1 cellular context compared by ENCODE assay signal in the genomic region with DNA sequence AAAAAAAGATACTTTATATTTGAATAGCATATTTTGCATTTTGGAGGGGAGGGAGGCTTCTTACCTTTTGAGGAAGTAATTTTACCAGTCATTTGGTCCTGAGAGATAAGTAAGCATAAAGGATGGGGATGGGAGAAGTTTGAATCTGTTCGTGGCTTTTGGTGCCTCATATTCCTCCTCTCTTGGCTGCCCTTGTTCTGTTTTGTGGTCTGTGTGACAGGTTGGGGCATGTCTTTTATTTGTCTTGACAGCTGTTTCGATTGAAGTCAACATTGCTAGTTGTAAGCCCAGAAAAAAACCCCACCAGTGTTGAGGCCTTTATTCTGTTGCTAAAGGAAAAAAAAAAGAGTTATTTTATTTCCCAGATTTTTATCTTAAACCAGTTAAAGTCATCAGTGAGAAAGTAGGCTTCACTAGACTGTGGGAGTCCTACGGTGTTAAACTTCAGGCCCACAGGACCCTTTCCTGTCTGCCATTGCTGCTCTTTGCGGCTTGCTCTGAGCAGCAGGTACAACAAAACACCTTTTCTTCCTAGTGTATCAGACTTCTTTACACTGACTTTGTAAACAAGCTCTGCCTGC.
TF ChIP-seq lines count a peak whose summit lies in the region.

No MANE protein-coding gene starts in this region.

TF ChIP-seq in GM12878, 131 proteins besides CTCF, POLR2A, EP300 and RAD21 (continued from another document and continues in another):
- TF ChIP-seq, protein P1, sequence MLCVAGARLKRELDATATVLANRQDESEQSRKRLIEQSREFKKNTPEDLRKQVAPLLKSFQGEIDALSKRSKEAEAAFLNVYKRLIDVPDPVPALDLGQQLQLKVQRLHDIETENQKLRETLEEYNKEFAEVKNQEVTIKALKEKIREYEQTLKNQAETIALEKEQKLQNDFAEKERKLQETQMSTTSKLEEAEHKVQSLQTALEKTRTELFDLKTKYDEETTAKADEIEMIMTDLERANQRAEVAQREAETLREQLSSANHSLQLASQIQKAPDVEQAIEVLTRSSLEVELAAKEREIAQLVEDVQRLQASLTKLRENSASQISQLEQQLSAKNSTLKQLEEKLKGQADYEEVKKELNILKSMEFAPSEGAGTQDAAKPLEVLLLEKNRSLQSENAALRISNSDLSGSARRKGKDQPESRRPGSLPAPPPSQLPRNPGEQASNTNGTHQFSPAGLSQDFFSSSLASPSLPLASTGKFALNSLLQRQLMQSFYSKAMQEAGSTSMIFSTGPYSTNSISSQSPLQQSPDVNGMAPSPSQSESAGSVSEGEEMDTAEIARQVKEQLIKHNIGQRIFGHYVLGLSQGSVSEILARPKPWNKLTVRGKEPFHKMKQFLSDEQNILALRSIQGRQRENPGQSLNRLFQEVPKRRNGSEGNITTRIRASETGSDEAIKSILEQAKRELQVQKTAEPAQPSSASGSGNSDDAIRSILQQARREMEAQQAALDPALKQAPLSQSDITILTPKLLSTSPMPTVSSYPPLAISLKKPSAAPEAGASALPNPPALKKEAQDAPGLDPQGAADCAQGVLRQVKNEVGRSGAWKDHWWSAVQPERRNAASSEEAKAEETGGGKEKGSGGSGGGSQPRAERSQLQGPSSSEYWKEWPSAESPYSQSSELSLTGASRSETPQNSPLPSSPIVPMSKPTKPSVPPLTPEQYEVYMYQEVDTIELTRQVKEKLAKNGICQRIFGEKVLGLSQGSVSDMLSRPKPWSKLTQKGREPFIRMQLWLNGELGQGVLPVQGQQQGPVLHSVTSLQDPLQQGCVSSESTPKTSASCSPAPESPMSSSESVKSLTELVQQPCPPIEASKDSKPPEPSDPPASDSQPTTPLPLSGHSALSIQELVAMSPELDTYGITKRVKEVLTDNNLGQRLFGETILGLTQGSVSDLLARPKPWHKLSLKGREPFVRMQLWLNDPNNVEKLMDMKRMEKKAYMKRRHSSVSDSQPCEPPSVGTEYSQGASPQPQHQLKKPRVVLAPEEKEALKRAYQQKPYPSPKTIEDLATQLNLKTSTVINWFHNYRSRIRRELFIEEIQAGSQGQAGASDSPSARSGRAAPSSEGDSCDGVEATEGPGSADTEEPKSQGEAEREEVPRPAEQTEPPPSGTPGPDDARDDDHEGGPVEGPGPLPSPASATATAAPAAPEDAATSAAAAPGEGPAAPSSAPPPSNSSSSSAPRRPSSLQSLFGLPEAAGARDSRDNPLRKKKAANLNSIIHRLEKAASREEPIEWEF (IDR thresholded peaks at IDR 0.05; ENCODE audit: insufficient replicate concordance, low read depth, low read length): peak; percentile 53
- no peak for TF ChIP-seq NR2C2 (IDR thresholded peaks at IDR 0.05; ENCODE audit: borderline replicate concordance, control insufficient read depth, insufficient read length, low read depth)
- no peak for TF ChIP-seq ZBTB11 (CRISPR knock-in tag; IDR thresholded peaks at IDR 0.05)
- TF ChIP-seq SREBF1 (IDR thresholded peaks at IDR 0.05; ENCODE audit: low read length): no peak
- TF ChIP-seq GATAD2B (conservative IDR thresholded peaks at IDR 0.05; ENCODE audit: low read depth): no peak
- TF ChIP-seq NR2C1 (IDR thresholded peaks at IDR 0.05): no peak
- peak; percentile 54; the same call in 1 of the 2 replicates for TF ChIP-seq ZBED1 (IDR thresholded peaks at IDR 0.05; ENCODE audit: borderline replicate concordance)
- TF ChIP-seq, protein P2, sequence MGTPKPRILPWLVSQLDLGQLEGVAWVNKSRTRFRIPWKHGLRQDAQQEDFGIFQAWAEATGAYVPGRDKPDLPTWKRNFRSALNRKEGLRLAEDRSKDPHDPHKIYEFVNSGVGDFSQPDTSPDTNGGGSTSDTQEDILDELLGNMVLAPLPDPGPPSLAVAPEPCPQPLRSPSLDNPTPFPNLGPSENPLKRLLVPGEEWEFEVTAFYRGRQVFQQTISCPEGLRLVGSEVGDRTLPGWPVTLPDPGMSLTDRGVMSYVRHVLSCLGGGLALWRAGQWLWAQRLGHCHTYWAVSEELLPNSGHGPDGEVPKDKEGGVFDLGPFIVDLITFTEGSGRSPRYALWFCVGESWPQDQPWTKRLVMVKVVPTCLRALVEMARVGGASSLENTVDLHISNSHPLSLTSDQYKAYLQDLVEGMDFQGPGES (IDR thresholded peaks at IDR 0.05): no peak
- no peak for TF ChIP-seq HSF1 (IDR thresholded peaks at IDR 0.05; ENCODE audit: low read depth, low read length)
- TF ChIP-seq CREB1 (IDR thresholded peaks at IDR 0.05; ENCODE audit: low read depth): peak; percentile 31; the same call in 1 of the 2 replicates
- peak; percentile 81 for TF ChIP-seq CBFB (IDR thresholded peaks at IDR 0.05; ENCODE audit: low read depth)
- TF ChIP-seq ZSCAN29 (IDR thresholded peaks at IDR 0.05): no peak
- no peak for TF ChIP-seq ELK1 (IDR thresholded peaks at IDR 0.05; ENCODE audit: low read depth, low read length)
- TF ChIP-seq BCL11A (IDR thresholded peaks at IDR 0.05; ENCODE audit: low read depth, low read length): peak; percentile 74
- TF ChIP-seq RUNX3 (IDR thresholded peaks at IDR 0.05; ENCODE audit: low read length): peak; percentile 99
- TF ChIP-seq E2F4 (IDR thresholded peaks at IDR 0.05; ENCODE audit: low read depth, low read length): no peak
- TF ChIP-seq MXI1 (IDR thresholded peaks at IDR 0.05; ENCODE audit: low read depth, low read length): peak; percentile 97
- no peak for TF ChIP-seq HDAC6 (IDR thresholded peaks at IDR 0.05; ENCODE audit: unreplicated experiment)
- no peak for TF ChIP-seq SUZ12 (IDR thresholded peaks at IDR 0.05; ENCODE audit: unreplicated experiment)
- TF ChIP-seq PAX5 (IDR thresholded peaks at IDR 0.05; ENCODE audit: borderline replicate concordance, low read depth, low read length): peak; percentile 64; the same call in 1 of the 2 replicates
- TF ChIP-seq, protein P3, sequence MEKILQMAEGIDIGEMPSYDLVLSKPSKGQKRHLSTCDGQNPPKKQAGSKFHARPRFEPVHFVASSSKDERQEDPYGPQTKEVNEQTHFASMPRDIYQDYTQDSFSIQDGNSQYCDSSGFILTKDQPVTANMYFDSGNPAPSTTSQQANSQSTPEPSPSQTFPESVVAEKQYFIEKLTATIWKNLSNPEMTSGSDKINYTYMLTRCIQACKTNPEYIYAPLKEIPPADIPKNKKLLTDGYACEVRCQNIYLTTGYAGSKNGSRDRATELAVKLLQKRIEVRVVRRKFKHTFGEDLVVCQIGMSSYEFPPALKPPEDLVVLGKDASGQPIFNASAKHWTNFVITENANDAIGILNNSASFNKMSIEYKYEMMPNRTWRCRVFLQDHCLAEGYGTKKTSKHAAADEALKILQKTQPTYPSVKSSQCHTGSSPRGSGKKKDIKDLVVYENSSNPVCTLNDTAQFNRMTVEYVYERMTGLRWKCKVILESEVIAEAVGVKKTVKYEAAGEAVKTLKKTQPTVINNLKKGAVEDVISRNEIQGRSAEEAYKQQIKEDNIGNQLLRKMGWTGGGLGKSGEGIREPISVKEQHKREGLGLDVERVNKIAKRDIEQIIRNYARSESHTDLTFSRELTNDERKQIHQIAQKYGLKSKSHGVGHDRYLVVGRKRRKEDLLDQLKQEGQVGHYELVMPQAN (conservative IDR thresholded peaks at IDR 0.05): peak; percentile 75
- TF ChIP-seq TCF12 (IDR thresholded peaks at IDR 0.05; ENCODE audit: low read depth, low read length): peak; percentile 86
- peak; percentile 74 for TF ChIP-seq FOXM1 (IDR thresholded peaks at IDR 0.05; ENCODE audit: low read depth, low read length)
- peak; percentile 80 for TF ChIP-seq SIN3A (IDR thresholded peaks at IDR 0.05; ENCODE audit: low read depth, low read length)
- TF ChIP-seq ZNF274 (IDR thresholded peaks at IDR 0.05; ENCODE audit: insufficient read depth, insufficient read length): no peak
- TF ChIP-seq, protein P4, sequence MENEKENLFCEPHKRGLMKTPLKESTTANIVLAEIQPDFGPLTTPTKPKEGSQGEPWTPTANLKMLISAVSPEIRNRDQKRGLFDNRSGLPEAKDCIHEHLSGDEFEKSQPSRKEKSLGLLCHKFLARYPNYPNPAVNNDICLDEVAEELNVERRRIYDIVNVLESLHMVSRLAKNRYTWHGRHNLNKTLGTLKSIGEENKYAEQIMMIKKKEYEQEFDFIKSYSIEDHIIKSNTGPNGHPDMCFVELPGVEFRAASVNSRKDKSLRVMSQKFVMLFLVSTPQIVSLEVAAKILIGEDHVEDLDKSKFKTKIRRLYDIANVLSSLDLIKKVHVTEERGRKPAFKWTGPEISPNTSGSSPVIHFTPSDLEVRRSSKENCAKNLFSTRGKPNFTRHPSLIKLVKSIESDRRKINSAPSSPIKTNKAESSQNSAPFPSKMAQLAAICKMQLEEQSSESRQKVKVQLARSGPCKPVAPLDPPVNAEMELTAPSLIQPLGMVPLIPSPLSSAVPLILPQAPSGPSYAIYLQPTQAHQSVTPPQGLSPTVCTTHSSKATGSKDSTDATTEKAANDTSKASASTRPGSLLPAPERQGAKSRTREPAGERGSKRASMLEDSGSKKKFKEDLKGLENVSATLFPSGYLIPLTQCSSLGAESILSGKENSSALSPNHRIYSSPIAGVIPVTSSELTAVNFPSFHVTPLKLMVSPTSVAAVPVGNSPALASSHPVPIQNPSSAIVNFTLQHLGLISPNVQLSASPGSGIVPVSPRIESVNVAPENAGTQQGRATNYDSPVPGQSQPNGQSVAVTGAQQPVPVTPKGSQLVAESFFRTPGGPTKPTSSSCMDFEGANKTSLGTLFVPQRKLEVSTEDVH (IDR thresholded peaks at IDR 0.05; ENCODE audit: low read depth, partially characterized antibody): peak; percentile 17
- TF ChIP-seq SMC3 (IDR thresholded peaks at IDR 0.05; ENCODE audit: borderline replicate concordance, low read length): no peak
- no peak for TF ChIP-seq ASH2L (IDR thresholded peaks at IDR 0.05; ENCODE audit: borderline replicate concordance, low read depth)
- no peak for TF ChIP-seq RB1 (IDR thresholded peaks at IDR 0.05; ENCODE audit: borderline replicate concordance)
- peak; percentile 80 for TF ChIP-seq EED (IDR thresholded peaks at IDR 0.05; ENCODE audit: low read depth)
- TF ChIP-seq, protein P5, sequence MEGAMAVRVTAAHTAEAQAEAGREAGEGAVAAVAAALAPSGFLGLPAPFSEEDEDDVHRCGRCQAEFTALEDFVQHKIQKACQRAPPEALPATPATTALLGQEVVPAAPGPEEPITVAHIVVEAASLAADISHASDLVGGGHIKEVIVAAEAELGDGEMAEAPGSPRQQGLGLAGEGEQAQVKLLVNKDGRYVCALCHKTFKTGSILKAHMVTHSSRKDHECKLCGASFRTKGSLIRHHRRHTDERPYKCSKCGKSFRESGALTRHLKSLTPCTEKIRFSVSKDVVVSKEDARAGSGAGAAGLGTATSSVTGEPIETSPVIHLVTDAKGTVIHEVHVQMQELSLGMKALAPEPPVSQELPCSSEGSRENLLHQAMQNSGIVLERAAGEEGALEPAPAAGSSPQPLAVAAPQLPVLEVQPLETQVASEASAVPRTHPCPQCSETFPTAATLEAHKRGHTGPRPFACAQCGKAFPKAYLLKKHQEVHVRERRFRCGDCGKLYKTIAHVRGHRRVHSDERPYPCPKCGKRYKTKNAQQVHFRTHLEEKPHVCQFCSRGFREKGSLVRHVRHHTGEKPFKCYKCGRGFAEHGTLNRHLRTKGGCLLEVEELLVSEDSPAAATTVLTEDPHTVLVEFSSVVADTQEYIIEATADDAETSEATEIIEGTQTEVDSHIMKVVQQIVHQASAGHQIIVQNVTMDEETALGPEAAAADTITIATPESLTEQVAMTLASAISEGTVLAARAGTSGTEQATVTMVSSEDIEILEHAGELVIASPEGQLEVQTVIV (IDR thresholded peaks at IDR 0.05; ENCODE audit: borderline replicate concordance, partially characterized antibody): no peak
- peak; percentile 34 for TF ChIP-seq JUNB (IDR thresholded peaks at IDR 0.05)
